Comparison of ENCODE assay signal across 9 cellular contexts in the genomic region with DNA sequence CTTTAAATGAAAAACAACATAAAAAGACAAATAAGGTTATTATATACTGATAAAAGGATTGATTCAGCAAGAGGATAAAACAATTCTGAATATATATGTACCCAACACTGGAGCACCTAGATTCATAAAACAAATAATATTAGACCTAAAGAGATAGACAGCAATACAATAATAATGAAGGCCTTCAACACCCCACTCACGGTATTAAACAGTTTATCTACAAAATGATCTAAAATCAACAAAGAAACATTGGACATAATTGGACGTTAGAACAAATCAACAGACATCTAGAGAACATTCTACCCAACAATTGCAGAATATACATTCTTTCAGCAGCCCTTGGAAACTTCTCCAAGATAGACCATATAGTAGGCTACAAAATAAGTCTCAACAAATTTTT. TPM values are rescaled to one million over a fixed set of nuclear protein-coding genes. Genes with fewer than 3 reads are reported as not detected.
"Had no signal": no experiment of that assay in that cellular context is flagged by ENCODE, and none has a peak within 500 bp of the region (broad histone marks: within the 10 kb centered on the region; RNA-seq: fewer than 3 reads in every experiment).

No MANE protein-coding gene starts in this region.

- ATAC-seq: GM12878 had no signal

- H3K4me3 ChIP-seq: GM12878 had no signal

- FAIRE-seq: G401.6, GM12878, GM12891, GM12892, GM18507, GM19239 had no signal

- DNase-seq: GDM1, GF-D8 had no signal

RNA-seq across cellular contexts. Expression of gene TREM1, which starts 24.1 kb away (rescaled TPM):
- total RNA-seq: G401 had no signal

RNA-seq across cellular contexts. Expression of gene TREML4, which starts 34.3 kb away (rescaled TPM):
- total RNA-seq: G401, GM12878 had no signal
- polyA plus RNA-seq: GM12878 had no signal
